Comparison of ENCODE assay signal across 8 cellular contexts in the genomic region with DNA sequence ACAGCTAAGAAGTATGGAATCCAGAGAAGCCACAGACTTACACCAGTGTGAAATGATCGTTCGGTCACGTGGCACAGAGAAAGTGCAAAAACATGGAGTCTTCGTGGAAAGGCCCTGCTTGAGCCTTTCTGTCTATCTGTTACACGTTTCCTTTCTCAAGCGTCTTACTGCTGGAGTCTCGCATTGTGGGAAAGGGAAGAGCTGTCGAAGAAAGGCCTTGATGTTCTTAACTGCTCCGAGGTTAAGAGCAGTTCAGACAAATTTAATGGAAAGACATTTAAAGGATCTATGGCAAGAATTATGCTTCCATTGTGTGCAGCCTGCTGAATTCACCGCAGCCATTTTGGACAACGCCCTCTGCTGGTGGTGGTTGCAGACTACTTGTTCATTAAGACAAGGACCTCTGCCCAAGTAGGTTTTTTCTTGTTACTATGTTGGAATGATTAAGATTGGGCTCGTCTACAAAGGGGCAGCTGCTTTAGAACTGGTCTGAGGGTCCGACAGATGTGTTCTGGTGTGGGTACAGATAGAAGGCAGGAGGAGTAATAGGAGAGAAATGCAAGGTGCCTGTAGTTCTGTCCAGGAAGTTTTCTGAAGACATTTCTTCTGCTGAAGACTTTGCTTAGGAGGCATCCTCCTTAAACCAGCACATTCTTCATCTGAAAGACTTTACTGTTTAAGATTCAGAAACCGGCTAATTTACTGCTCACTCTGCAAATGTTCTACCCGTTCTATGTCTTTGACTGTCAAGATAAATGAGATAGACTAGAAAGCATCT. TPM values are rescaled to one million over a fixed set of nuclear protein-coding genes. Genes with fewer than 3 reads are reported as not detected.
DNase-seq lines count a peak whose midpoint lies in the region; ATAC-seq and TF ChIP-seq lines count a peak whose summit lies in the region.

No MANE protein-coding gene starts in this region.

- DNase-seq in A172 (ENCODE audit: low spot score) (peak; percentile 47), M059J (ENCODE audit: low read depth) (peak; percentile 68), SKM-1 treated with dmso at 0.1 percent for 144 hours (lab: John Stamatoyannopoulos, UW; ENCODE audit: unreplicated experiment) (peak; percentile 64), left ventricle myocardium inferior (peak; percentile 62), smooth muscle cell (lab: John Stamatoyannopoulos, UW; ENCODE audit: unreplicated experiment) (no peak), cerebellar nuclear complex (lab: John Stamatoyannopoulos, UW) (no peak)
- DNase-seq in activated naive CD4-positive, alpha-beta T cell treated with anti-CD3 and anti-CD28 coated beads, Interleukin-2, amount 50 U/mL, for 72 hours (ENCODE audit: low spot score in 2 of 2): peak in 1 of 2 donors; percentile 77

- peaks cover 15 to 32% of the 10 kb centered on the region in 2 donors for H3K36me3 Mint-ChIP-seq in activated naive CD4-positive, alpha-beta T cell treated with anti-CD3 and anti-CD28 coated beads, Interleukin-2, amount 50 U/mL, for 72 hours

- no peaks in the 10 kb centered on the region for H4K20me1 ChIP-seq in smooth muscle cell (ENCODE audit: low read depth)

- WGBS in smooth muscle cell (ENCODE audit: low lambda C conversion rate): 66% methylated on average over 15 of the region's 15 CpGs

- ATAC-seq in GM18519 (IDR thresholded peaks at IDR 0.05; ENCODE audit: low FRiP score, unreplicated experiment): peak; percentile 42
- ATAC-seq in activated naive CD4-positive, alpha-beta T cell treated with anti-CD3 and anti-CD28 coated beads, Interleukin-2, amount 50 U/mL, for 72 hours: peak in 1 of 2 donors; percentile 30

- no peak overlapping the region for H3K4me2 ChIP-seq in smooth muscle cell

- intact Hi-C loops in left ventricle myocardium inferior (cut with micrococcal nuclease): no loop called here

- no peak overlapping the region for H2AFZ ChIP-seq in smooth muscle cell (ENCODE audit: low read depth)

- H3K4me3 ChIP-seq in left ventricle myocardium inferior (no peak overlapping the region), smooth muscle cell (no peak overlapping the region)

- peaks cover 11 to 15% of the 10 kb centered on the region in 2 donors for H3K9me3 Mint-ChIP-seq in activated naive CD4-positive, alpha-beta T cell treated with anti-CD3 and anti-CD28 coated beads, Interleukin-2, amount 50 U/mL, for 72 hours

- no peaks in the 10 kb centered on the region for H3K79me2 ChIP-seq in smooth muscle cell (ENCODE audit: low read depth)

- TF ChIP-seq CTCF in left ventricle myocardium inferior (IDR thresholded peaks at IDR 0.05; ENCODE audit: borderline replicate concordance): peak; percentile 72
- TF ChIP-seq CTCF in smooth muscle cell (IDR thresholded peaks at IDR 0.05; ENCODE audit: borderline replicate concordance, insufficient read depth, poor library complexity, severe bottlenecking): peak; percentile 78

- H3K9me3 ChIP-seq in left ventricle myocardium inferior (replicated peaks): no peaks in the 10 kb centered on the region
- H3K9me3 ChIP-seq in smooth muscle cell (replicated peaks; ENCODE audit: low read depth): no peaks in the 10 kb centered on the region

- no peak overlapping the region for H3K9ac ChIP-seq in smooth muscle cell (ENCODE audit: low read depth)

- H3K4me1 ChIP-seq in left ventricle myocardium inferior (peaks cover 18% of the 10 kb centered on the region), smooth muscle cell (ENCODE audit: low read depth) (no peaks in the 10 kb centered on the region)

- H3K36me3 ChIP-seq in left ventricle myocardium inferior (no peaks in the 10 kb centered on the region), smooth muscle cell (ENCODE audit: low read depth) (no peaks in the 10 kb centered on the region)

- peak overlapping the region; percentile 78 to 79 for H3K27ac Mint-ChIP-seq in activated naive CD4-positive, alpha-beta T cell treated with anti-CD3 and anti-CD28 coated beads, Interleukin-2, amount 50 U/mL, for 72 hours

- H3K27me3 ChIP-seq in left ventricle myocardium inferior (ENCODE audit: low read depth) (no peaks in the 10 kb centered on the region), smooth muscle cell (ENCODE audit: low read depth) (no peaks in the 10 kb centered on the region)

- H3K27ac ChIP-seq in left ventricle myocardium inferior (replicated peaks) (no peak overlapping the region), smooth muscle cell (ENCODE audit: low read depth) (no peak overlapping the region)

- no peaks in the 10 kb centered on the region for H3F3A ChIP-seq in smooth muscle cell (ENCODE audit: low read depth)

RNA-seq across cellular contexts. Expression of a gene that starts 24.7 kb away (rescaled TPM):
- total RNA-seq in A172 (2014; rRNA removed; shearing (Covaris generic)): not detected in 2 replicates
- not detected in 2 replicates for total RNA-seq in M059J (2014; rRNA removed; shearing (Covaris generic))
- total RNA-seq in activated naive CD4-positive, alpha-beta T cell treated with anti-CD3 and anti-CD28 coated beads, Interleukin-2, amount 50 U/mL, for 72 hours: not detected
- not detected for total RNA-seq in left ventricle myocardium inferior
- total RNA-seq in smooth muscle cell: not detected in 2 replicates
- 0.07 and 0.23 TPM in 2 replicates for polyA plus RNA-seq in smooth muscle cell

RNA-seq across cellular contexts. Expression of a gene that starts 58.0 kb away (rescaled TPM):
- 12.9 and 20.0 TPM in 2 replicates for total RNA-seq in A172 (2014; rRNA removed; shearing (Covaris generic))
- total RNA-seq in M059J (2014; rRNA removed; shearing (Covaris generic)): 22.7 and 29.8 TPM in 2 replicates
- 10 to 100 TPM; 16.4 to 26.9 TPM for total RNA-seq in activated naive CD4-positive, alpha-beta T cell treated with anti-CD3 and anti-CD28 coated beads, Interleukin-2, amount 50 U/mL, for 72 hours
- 28.5 TPM for total RNA-seq in left ventricle myocardium inferior
- 11.6 and 17.3 TPM in 2 replicates for total RNA-seq in smooth muscle cell
- 9.5 and 9.9 TPM in 2 replicates for polyA plus RNA-seq in smooth muscle cell

RNA-seq across cellular contexts. Expression of a gene that starts 58.2 kb away (rescaled TPM):
- 6.3 and 11.3 TPM in 2 replicates for total RNA-seq in A172 (2014; rRNA removed; shearing (Covaris generic))
- total RNA-seq in M059J (2014; rRNA removed; shearing (Covaris generic)): 31.3 and 34.2 TPM in 2 replicates
- 1 to 10 TPM; 1.3 to 6.3 TPM for total RNA-seq in activated naive CD4-positive, alpha-beta T cell treated with anti-CD3 and anti-CD28 coated beads, Interleukin-2, amount 50 U/mL, for 72 hours
- total RNA-seq in left ventricle myocardium inferior (69.5 TPM), smooth muscle cell (13.0 and 20.7 TPM in 2 replicates)
- polyA plus RNA-seq in smooth muscle cell: 28.2 and 42.7 TPM in 2 replicates

Comparison
In these comparisons a context has a peak if more than half of its experiments do, and no peak if none do; other contexts are left out.
1. DNase-seq: peak in A172 (single experiment), M059J (single experiment), SKM-1 treated with dmso at 0.1 percent for 144 hours (single experiment) and left ventricle myocardium inferior (single experiment); none in smooth muscle cell (single experiment) and cerebellar nuclear complex (0 of 2).